17 cellular contexts compared by ENCODE assay signal in the genomic region with DNA sequence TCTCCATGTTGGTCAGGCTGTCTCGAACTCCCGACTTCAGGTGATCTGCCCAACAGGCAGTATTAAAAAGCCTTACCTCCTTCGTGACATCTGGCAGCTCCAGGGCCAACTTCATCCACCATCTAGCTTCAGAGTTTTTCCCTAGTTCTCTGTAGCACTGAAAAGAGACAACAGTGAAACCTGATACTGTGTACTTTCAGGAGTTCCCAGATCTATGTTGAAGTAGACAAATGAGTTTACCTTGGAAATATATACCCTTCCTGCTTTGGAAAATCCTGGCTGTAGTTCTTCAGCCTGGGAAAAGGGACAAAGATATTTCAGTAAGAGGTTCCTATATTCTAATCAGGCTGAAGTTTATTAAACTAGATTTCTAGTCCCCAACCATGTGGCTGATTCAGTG. TPM values are rescaled to one million over a fixed set of nuclear protein-coding genes. Genes with fewer than 3 reads are reported as not detected.
"Had no signal": no experiment of that assay in that cellular context is flagged by ENCODE, and none has a peak within 500 bp of the region (broad histone marks: within the 10 kb centered on the region; RNA-seq: fewer than 3 reads in every experiment).

No MANE protein-coding gene starts in this region.

- H2AFZ ChIP-seq: neural progenitor cell had no signal

- H3K36me3 ChIP-seq: neural progenitor cell, ovary, uterus had no signal

- H3K9me3 Mint-ChIP-seq: dendritic cell treated with granulocyte-macrophage colony-stimulating factor and Interleukin-4, amounts not matched to agents 40 ng/mL and 50 ng/mL, for 4 days; effector memory CD8-positive, alpha-beta T cell; neural progenitor cell had no signal

- H3K4me1 Mint-ChIP-seq: neural progenitor cell had no signal

- H3K9me3 ChIP-seq: ovary, stomach, uterus had no signal

- H3K27me3 Mint-ChIP-seq: activated naive CD8-positive, alpha-beta T cell; dendritic cell treated with granulocyte-macrophage colony-stimulating factor and Interleukin-4, amounts not matched to agents 40 ng/mL and 50 ng/mL, for 4 days; effector memory CD8-positive, alpha-beta T cell had no signal

- H3K27ac ChIP-seq: brain microvascular endothelial cell, neural progenitor cell, ovary, skin epidermis, stomach, uterus had no signal

- H3K4me1 ChIP-seq: neural progenitor cell, stomach, uterus had no signal

- ATAC-seq: activated CD4-positive, CD25-positive, alpha-beta regulatory T cell treated with anti-CD3 and anti-CD28 coated beads, Interleukin-2, amount 50 U/mL, for 24 hours; effector memory CD8-positive, alpha-beta T cell had no signal

- H3K4me3 Mint-ChIP-seq: activated naive CD8-positive, alpha-beta T cell; dendritic cell treated with granulocyte-macrophage colony-stimulating factor and Interleukin-4, amounts not matched to agents 40 ng/mL and 50 ng/mL, for 4 days; effector memory CD8-positive, alpha-beta T cell; neural progenitor cell had no signal

- H3K4me3 ChIP-seq: neural progenitor cell, ovary, skin epidermis, stomach, uterus had no signal

- H3K4me2 ChIP-seq: neural progenitor cell had no signal

- H3K27me3 ChIP-seq: brain microvascular endothelial cell, neural progenitor cell, ovary, stomach, uterus had no signal

- DNase-seq: activated effector memory CD4-positive, alpha-beta T cell treated with Interleukin-2 at 50 U/mL for 16 hours; brain microvascular endothelial cell; effector memory CD8-positive, alpha-beta T cell; hippocampal formation; kidney glomerular epithelial cell; ovary; retina; stimulated activated CD4-positive, alpha-beta T cell treated with anti-CD3 and anti-CD28 coated beads, Interleukin-4, amount 100 ng/mL, for 4 hours; stomach; uterus had no signal

- H3K9ac ChIP-seq: neural progenitor cell had no signal

- H3K27ac Mint-ChIP-seq: activated naive CD8-positive, alpha-beta T cell; dendritic cell treated with granulocyte-macrophage colony-stimulating factor and Interleukin-4, amounts not matched to agents 40 ng/mL and 50 ng/mL, for 4 days; neural progenitor cell had no signal

RNA-seq across cellular contexts. Expression of a gene that starts 32.7 kb away (rescaled TPM):
- total RNA-seq: glomerular endothelial cell, myocyte had no signal
